ENCODE assay signal across 1 cellular context in genomic region chr1:248824301-248824700, GRCh38.
TF ChIP-seq lines count a peak whose summit lies in the region.

No MANE protein-coding gene starts in this region.

TF ChIP-seq in H1, 55 proteins besides CTCF, POLR2A, EP300 and RAD21:
- no peak for TF ChIP-seq CEBPB (IDR thresholded peaks at IDR 0.05; ENCODE audit: low read depth, low read length)
